1 cellular context compared by ENCODE assay signal in the genomic region with DNA sequence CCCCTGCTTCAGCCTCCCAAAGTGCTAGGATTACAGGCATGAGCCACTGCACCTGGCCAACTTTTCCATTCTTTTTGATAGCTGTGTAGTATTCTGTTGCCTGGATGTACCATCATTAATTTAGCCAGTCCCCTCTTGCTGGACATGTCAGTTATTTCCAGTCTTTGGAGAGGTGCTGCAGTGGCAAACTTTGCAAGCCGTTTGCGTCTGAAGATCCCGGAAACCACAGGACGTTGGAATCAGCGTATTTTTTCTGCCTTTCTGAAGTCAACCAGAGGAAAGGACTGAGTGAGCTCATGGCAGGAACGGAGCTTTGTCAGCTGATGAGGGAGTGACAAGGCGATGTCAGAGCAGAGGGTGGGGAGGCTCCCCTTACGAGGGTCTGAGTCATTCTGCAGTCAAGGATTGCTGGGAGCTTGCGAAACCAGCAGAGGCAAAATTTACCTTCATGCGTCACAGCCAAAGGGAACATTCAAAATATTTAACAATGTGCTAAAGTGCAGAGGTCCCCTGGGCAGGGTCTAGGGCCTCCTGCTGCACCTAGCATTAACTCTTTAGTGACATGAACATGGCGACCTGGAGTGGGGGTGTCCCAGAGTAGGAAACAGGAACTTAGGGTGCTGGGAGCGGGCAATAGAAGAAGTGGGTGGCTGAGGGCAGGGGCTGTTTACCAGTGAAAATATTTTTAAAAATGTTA.
TF ChIP-seq lines count a peak whose summit lies in the region.

No MANE protein-coding gene starts in this region.

TF ChIP-seq in HepG2, 621 proteins besides CTCF, POLR2A, EP300 and RAD21 (continued from another document):
- TF ChIP-seq, protein P1, sequence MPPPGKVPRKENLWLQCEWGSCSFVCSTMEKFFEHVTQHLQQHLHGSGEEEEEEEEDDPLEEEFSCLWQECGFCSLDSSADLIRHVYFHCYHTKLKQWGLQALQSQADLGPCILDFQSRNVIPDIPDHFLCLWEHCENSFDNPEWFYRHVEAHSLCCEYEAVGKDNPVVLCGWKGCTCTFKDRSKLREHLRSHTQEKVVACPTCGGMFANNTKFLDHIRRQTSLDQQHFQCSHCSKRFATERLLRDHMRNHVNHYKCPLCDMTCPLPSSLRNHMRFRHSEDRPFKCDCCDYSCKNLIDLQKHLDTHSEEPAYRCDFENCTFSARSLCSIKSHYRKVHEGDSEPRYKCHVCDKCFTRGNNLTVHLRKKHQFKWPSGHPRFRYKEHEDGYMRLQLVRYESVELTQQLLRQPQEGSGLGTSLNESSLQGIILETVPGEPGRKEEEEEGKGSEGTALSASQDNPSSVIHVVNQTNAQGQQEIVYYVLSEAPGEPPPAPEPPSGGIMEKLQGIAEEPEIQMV (CRISPR knock-in tag; IDR thresholded peaks at IDR 0.05; ENCODE audit: low read depth), result no peak
- TF ChIP-seq KDM2A (CRISPR knock-in tag; IDR thresholded peaks at IDR 0.05; ENCODE audit: borderline replicate concordance, low read depth), result peak; percentile 66; the same call in 1 of the 2 replicates
